In genomic region chr17:45408611-45409421, GRCh38 we compare ENCODE assay signal across 1 cellular context.
TF ChIP-seq lines count a peak whose summit lies in the region.

No MANE protein-coding gene starts in this region.

TF ChIP-seq in K562, 482 proteins besides CTCF, POLR2A, EP300 and RAD21 (continued from another document):
- TF ChIP-seq NKRF (IDR thresholded peaks at IDR 0.05; ENCODE audit: borderline replicate concordance) = no peak
TF ChIP-seq in K562: peak in this region for 1.
